In the genomic region with DNA sequence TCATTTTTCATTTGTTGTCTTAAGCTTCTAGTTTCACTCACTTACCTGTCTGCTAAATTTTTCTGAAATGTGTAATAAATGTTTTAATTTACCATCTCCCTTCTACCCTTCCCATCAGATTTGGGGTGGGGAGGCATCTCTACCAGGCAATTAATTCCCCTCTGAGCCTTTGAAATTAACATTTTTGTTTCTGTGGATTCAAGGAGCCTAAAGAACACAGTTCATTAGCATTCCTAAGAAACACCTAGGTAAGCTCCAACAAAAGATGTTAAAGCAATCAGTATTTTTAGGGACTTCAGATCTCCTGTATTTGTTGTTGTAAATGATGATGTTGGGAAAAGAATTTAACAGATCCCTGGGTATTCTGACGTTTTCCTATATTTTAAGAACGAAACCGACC, we compare ENCODE assay signal across 17 cellular contexts.
"Had no signal": no experiment of that assay in that cellular context is flagged by ENCODE, and none has a peak within 500 bp of the region (broad histone marks: within the 10 kb centered on the region; RNA-seq: fewer than 3 reads in every experiment).

No MANE protein-coding gene starts in this region.

- H3K36me3 ChIP-seq: esophagus squamous epithelium had no signal

- ATAC-seq: activated CD4-positive, alpha-beta T cell treated with anti-CD3 and anti-CD28 coated beads for 36 hours; left ventricle myocardium superior; mucosa of descending colon had no signal

- H3K36me3 Mint-ChIP-seq: immature natural killer cell had no signal

- FAIRE-seq: endothelial cell of umbilical vein had no signal

- H3K27me3 Mint-ChIP-seq: activated CD4-positive, alpha-beta T cell treated with anti-CD3 and anti-CD28 coated beads for 36 hours; dendritic cell treated with granulocyte-macrophage colony-stimulating factor and Interleukin-4, amounts not matched to agents 40 ng/mL and 50 ng/mL, for 4 days; naive B cell had no signal

- H3K4me3 Mint-ChIP-seq: activated CD4-positive, alpha-beta T cell treated with anti-CD3 and anti-CD28 coated beads for 36 hours; activated naive CD4-positive, alpha-beta T cell treated with anti-CD3 and anti-CD28 coated beads for 36 hours; dendritic cell treated with granulocyte-macrophage colony-stimulating factor and Interleukin-4, amounts not matched to agents 40 ng/mL and 50 ng/mL, for 4 days; immature natural killer cell had no signal

- H3K9me3 Mint-ChIP-seq: activated naive CD4-positive, alpha-beta T cell treated with anti-CD3 and anti-CD28 coated beads for 36 hours; dendritic cell treated with granulocyte-macrophage colony-stimulating factor and Interleukin-4, amounts not matched to agents 40 ng/mL and 50 ng/mL, for 4 days; immature natural killer cell; naive B cell had no signal

- H2AFZ ChIP-seq: parathyroid adenoma had no signal

- H3K4me3 ChIP-seq: esophagus squamous epithelium, mucosa of descending colon had no signal

- H3K9me3 ChIP-seq: esophagus squamous epithelium, mucosa of descending colon had no signal

- DNase-seq: activated CD4-positive, alpha-beta T cell treated with anti-CD3 and anti-CD28 coated beads for 36 hours; activated CD4-positive, alpha-beta T cell treated with anti-CD3 and anti-CD28 coated beads, Interleukin-2, amount 50 U/mL, for 48 hours; activated naive CD4-positive, alpha-beta T cell treated with anti-CD3 and anti-CD28 coated beads for 36 hours; activated T-cell treated with anti-CD3 and anti-CD28 coated beads for 4 hours; effector memory CD4-positive, alpha-beta T cell; esophagus squamous epithelium; immature natural killer cell; kidney glomerular epithelial cell; left ventricle myocardium superior; mucosa of descending colon; naive B cell; retina; stimulated activated naive CD4-positive, alpha-beta T cell; T-helper 2 cell had no signal

- H3K27ac ChIP-seq: esophagus squamous epithelium, parathyroid adenoma had no signal

- H3K27me3 ChIP-seq: esophagus squamous epithelium had no signal

- H3K9ac ChIP-seq: parathyroid adenoma had no signal

- H3K27ac Mint-ChIP-seq: activated CD4-positive, alpha-beta T cell treated with anti-CD3 and anti-CD28 coated beads for 36 hours; activated naive CD4-positive, alpha-beta T cell treated with anti-CD3 and anti-CD28 coated beads for 36 hours; dendritic cell treated with granulocyte-macrophage colony-stimulating factor and Interleukin-4, amounts not matched to agents 40 ng/mL and 50 ng/mL, for 4 days had no signal
